ENCODE assay signal across 19 cellular contexts in the genomic region with DNA sequence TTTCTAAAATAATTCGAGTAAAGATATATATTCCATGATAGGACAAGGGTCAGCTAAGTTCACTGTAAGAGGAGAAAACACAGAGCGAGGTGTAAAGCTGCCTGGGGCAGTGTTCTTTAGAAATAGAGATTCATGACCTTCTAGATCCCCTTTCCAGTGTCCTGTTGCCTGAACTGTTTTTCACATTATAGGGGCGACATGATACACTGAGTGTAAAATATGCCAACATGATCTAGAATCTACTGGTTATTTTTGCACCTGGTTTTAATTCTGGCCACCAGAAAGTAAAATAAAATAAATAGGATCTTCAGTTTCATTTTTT.
DNase-seq lines count a peak whose midpoint lies in the region; ATAC-seq and TF ChIP-seq lines count a peak whose summit lies in the region.
"Had no signal": no experiment of that assay in that cellular context is flagged by ENCODE, and none has a peak within 500 bp of the region (broad histone marks: within the 10 kb centered on the region; RNA-seq: fewer than 3 reads in every experiment).

No MANE protein-coding gene starts in this region.

- H3K4me2 ChIP-seq in fibroblast of lung (ENCODE audit: extremely low read depth, insufficient read depth, low read length): peak overlapping the region; percentile 63

- no peaks in the 10 kb centered on the region for H3K27me3 Mint-ChIP-seq in mesothelial cell of epicardium (ENCODE audit: low read depth)
- H3K27me3 Mint-ChIP-seq: dendritic cell treated with granulocyte-macrophage colony-stimulating factor and Interleukin-4, amounts not matched to agents 40 ng/mL and 50 ng/mL, for 4 days; progenitor cell of endocrine pancreas; stimulated activated memory B cell treated with anti-CD40 and anti-IgM and Interleukin-4, amounts not matched to agents 10 μg/mL and 1 μg/mL and 100 μg/mL, for 72 hours had no signal

- H3K4me3 Mint-ChIP-seq in mesothelial cell of epicardium: no peak overlapping the region
- H3K4me3 Mint-ChIP-seq: activated naive CD4-positive, alpha-beta T cell treated with anti-CD3 and anti-CD28 coated beads for 36 hours; dendritic cell treated with granulocyte-macrophage colony-stimulating factor and Interleukin-4, amounts not matched to agents 40 ng/mL and 50 ng/mL, for 4 days; natural killer cell; stimulated activated memory B cell treated with anti-CD40 and anti-IgM and Interleukin-4, amounts not matched to agents 10 μg/mL and 1 μg/mL and 100 μg/mL, for 72 hours had no signal

- H4K20me1 ChIP-seq in fibroblast of lung (ENCODE audit: control insufficient read depth, extremely low read depth, insufficient read depth, low read length): no peaks in the 10 kb centered on the region

- TF ChIP-seq CTCF in fibroblast of lung (conservative IDR thresholded peaks at IDR 0.05 in 1 of 2, IDR thresholded peaks at IDR 0.05 in 1 of 2; ENCODE audit: low read depth in 1 of 2, low read length in 2 of 2) (no peak), mesothelial cell of epicardium (IDR thresholded peaks at IDR 0.05; ENCODE audit: unreplicated experiment) (no peak)

- peaks cover 12% of the 10 kb centered on the region for H3K9me3 Mint-ChIP-seq in mesothelial cell of epicardium
- H3K9me3 Mint-ChIP-seq: activated naive CD4-positive, alpha-beta T cell treated with anti-CD3 and anti-CD28 coated beads for 36 hours; dendritic cell treated with granulocyte-macrophage colony-stimulating factor and Interleukin-4, amounts not matched to agents 40 ng/mL and 50 ng/mL, for 4 days had no signal

- no peak for DNase-seq in Right ventricle myocardium inferior (ENCODE audit: missing footprints)
- no peak for DNase-seq in cardiac septum (ENCODE audit: low spot score)
- no peak for DNase-seq in fibroblast of lung (ENCODE audit: low read depth in 2 of 2)
- DNase-seq in mesothelial cell of epicardium (ENCODE audit: low spot score in 2 of 2, unreplicated experiment in 2 of 2): no peak
- no peak for DNase-seq in aorta
- DNase-seq in putamen (ENCODE audit: low spot score): no peak
- DNase-seq: activated CD4-positive, alpha-beta T cell treated with anti-CD3 and anti-CD28 coated beads, Interleukin-2, amount 50 U/mL, for 1 hour; activated naive CD4-positive, alpha-beta T cell treated with anti-CD3 and anti-CD28 coated beads for 36 hours; foreskin melanocyte; GOT3; natural killer cell; SW 1271 had no signal

- H3K27ac Mint-ChIP-seq in mesothelial cell of epicardium: peak overlapping the region; percentile 41
- H3K27ac Mint-ChIP-seq: activated naive CD4-positive, alpha-beta T cell treated with anti-CD3 and anti-CD28 coated beads for 36 hours; dendritic cell treated with granulocyte-macrophage colony-stimulating factor and Interleukin-4, amounts not matched to agents 40 ng/mL and 50 ng/mL, for 4 days; natural killer cell; stimulated activated memory B cell treated with anti-CD40 and anti-IgM and Interleukin-4, amounts not matched to agents 10 μg/mL and 1 μg/mL and 100 μg/mL, for 72 hours had no signal

- H3K4me1 ChIP-seq in fibroblast of lung (ENCODE audit: control insufficient read depth, extremely low read depth, insufficient read depth, low read length): no peaks in the 10 kb centered on the region
- H3K4me1 ChIP-seq in aorta (ENCODE audit: control insufficient read depth in 1 of 2, insufficient read depth in 2 of 2, low read length in 2 of 2): peaks cover 4 to 6% of the 10 kb centered on the region in 2 donors

- H3K79me2 ChIP-seq in fibroblast of lung (ENCODE audit: control insufficient read depth, insufficient read depth, low read length): no peaks in the 10 kb centered on the region

- H3K9me3 ChIP-seq in fibroblast of lung (ENCODE audit: control insufficient read depth, insufficient read depth, low read depth, low read length) (no peaks in the 10 kb centered on the region), aorta (ENCODE audit: control insufficient read depth, low read length) (no peaks in the 10 kb centered on the region)
- H3K9me3 ChIP-seq: MG63, tibial artery had no signal

- intact Hi-C loops in Right ventricle myocardium inferior (cut with DNase I): loop anchor here (5.0 to 10.0 kb wide), 4 partner anchors 73 to 327 kb away; no protein-coding TSS in a partner anchor
- intact Hi-C loops in cardiac septum (cut with DNase I): loop anchor here (2.0 to 10.0 kb wide), 3 partner anchors 71 to 327 kb away; no protein-coding TSS in a partner anchor
- intact Hi-C loops in aorta (cut with DNase I): no loop called here

- H3K4me3 ChIP-seq in fibroblast of lung (replicated peaks in 1 of 4; ENCODE audit: control extremely low read depth in 1 of 4, insufficient read depth in 1 of 4, low read depth in 3 of 4, low read length in 4 of 4): no peak overlapping the region
- peak overlapping the region in 1 of 2 donors; percentile 26 for H3K4me3 ChIP-seq in aorta (ENCODE audit: low read length in 2 of 2)
- H3K4me3 ChIP-seq: MG63 had no signal

- WGBS in aorta, 2 donors: 3 to 4% methylated on average over 3 of the region's 3 CpGs

- H3K27me3 ChIP-seq in fibroblast of lung (ENCODE audit: control insufficient read depth, insufficient read depth, low read length) (no peaks in the 10 kb centered on the region), aorta (ENCODE audit: control insufficient read depth in 1 of 2, insufficient read depth in 2 of 2, low read length in 1 of 2) (no peaks in the 10 kb centered on the region)
- H3K27me3 ChIP-seq: MG63, tibial artery had no signal

- H3K9ac ChIP-seq in fibroblast of lung (ENCODE audit: insufficient read depth, low read length): no peak overlapping the region

- H3K36me3 Mint-ChIP-seq in mesothelial cell of epicardium: peaks cover 4% of the 10 kb centered on the region
- H3K36me3 Mint-ChIP-seq: natural killer cell; stimulated activated memory B cell treated with anti-CD40 and anti-IgM and Interleukin-4, amounts not matched to agents 10 μg/mL and 1 μg/mL and 100 μg/mL, for 72 hours had no signal

- H3K27ac ChIP-seq in fibroblast of lung (ENCODE audit: insufficient read depth, low read length) (no peak overlapping the region), aorta (ENCODE audit: low read depth in 1 of 2, low read length in 2 of 2) (no peak overlapping the region)
- H3K27ac ChIP-seq: tibial artery had no signal

- H3K36me3 ChIP-seq in fibroblast of lung (ENCODE audit: control insufficient read depth, insufficient read depth, low read length) (no peaks in the 10 kb centered on the region), aorta (ENCODE audit: control insufficient read depth in 1 of 2, insufficient read depth in 2 of 2, low read length in 1 of 2) (no peaks in the 10 kb centered on the region)
- H3K36me3 ChIP-seq: MG63, tibial artery had no signal

- ATAC-seq in Right ventricle myocardium inferior (peak; percentile 49), aorta (ENCODE audit: low FRiP score) (peak; percentile 47), GM21390 (IDR thresholded peaks at IDR 0.05; ENCODE audit: unreplicated experiment) (no peak), GM19328 (IDR thresholded peaks at IDR 0.05; ENCODE audit: unreplicated experiment) (no peak)
- ATAC-seq: natural killer cell; stimulated activated memory B cell treated with anti-CD40 and anti-IgM and Interleukin-4, amounts not matched to agents 10 μg/mL and 1 μg/mL and 100 μg/mL, for 72 hours had no signal

- H3K4me1 Mint-ChIP-seq in mesothelial cell of epicardium: peaks cover 54% of the 10 kb centered on the region
- H3K4me1 Mint-ChIP-seq: natural killer cell; stimulated activated memory B cell treated with anti-CD40 and anti-IgM and Interleukin-4, amounts not matched to agents 10 μg/mL and 1 μg/mL and 100 μg/mL, for 72 hours had no signal

- H2AFZ ChIP-seq in fibroblast of lung (ENCODE audit: low read length): no peak overlapping the region

Comparison
In these comparisons a context has a peak if more than half of its experiments do, and no peak if none do; other contexts are left out.
1. ATAC-seq: peak in Right ventricle myocardium inferior (single experiment) and aorta (single experiment); none in GM21390 (single experiment) and GM19328 (single experiment).
2. intact Hi-C loops: an anchor here in Right ventricle myocardium inferior (5.0 to 10.0 kb wide) and cardiac septum (2.0 to 10.0 kb wide); none called in aorta.